In the genomic region with DNA sequence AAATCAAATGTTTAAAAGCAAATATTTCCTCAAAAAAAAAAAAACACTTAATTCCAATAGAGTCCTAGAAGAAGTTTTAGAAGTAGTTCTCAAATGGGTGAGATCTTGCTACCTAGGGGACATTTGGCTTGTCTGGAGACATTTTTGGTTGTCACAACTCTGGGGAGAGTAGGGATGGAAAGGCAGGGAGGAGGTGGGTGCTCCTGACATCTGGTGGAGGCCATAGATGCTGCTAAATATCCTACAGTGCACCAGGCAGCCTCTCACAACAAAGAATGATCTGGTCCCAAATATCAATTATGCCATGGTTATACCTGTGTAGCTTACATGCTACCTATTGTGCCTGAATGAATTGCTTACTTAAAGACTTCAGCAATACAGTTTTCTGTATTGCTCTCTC, we compare ENCODE assay signal across 25 cellular contexts. TPM values are rescaled to one million over a fixed set of nuclear protein-coding genes. Genes with fewer than 3 reads are reported as not detected.
A peak's percentile ranks its signal among the peaks of the same experiment; 100 is the strongest.
DNase-seq lines count a peak whose midpoint lies in the region; ATAC-seq, FAIRE-seq and TF ChIP-seq lines count a peak whose summit lies in the region.
"Had no signal": no experiment of that assay in that cellular context is flagged by ENCODE, and none has a peak within 500 bp of the region (broad histone marks: within the 10 kb centered on the region; RNA-seq: fewer than 3 reads in every experiment).

No MANE protein-coding gene starts in this region.

- H3K27me3 ChIP-seq in HepG2 (ENCODE audit: control insufficient read depth in 1 of 2, insufficient read depth in 2 of 2, low read length in 2 of 2) (no peaks in the 10 kb centered on the region), right lobe of liver (no peaks in the 10 kb centered on the region), brain microvascular endothelial cell (replicated peaks) (no peaks in the 10 kb centered on the region)
- H3K27me3 ChIP-seq: BE2C had no signal

- H3K4me2 ChIP-seq in HepG2 (ENCODE audit: low read depth, low read length), result no peak overlapping the region
- H3K4me2 ChIP-seq: A549, KMS-11 had no signal

- peaks cover 2% of the 10 kb centered on the region for H3K27me3 Mint-ChIP-seq in activated T-helper 1 cell treated with anti-CD3 and anti-CD28 coated beads, Interleukin-12 subunit alpha, Interleukin-12 subunit beta, Interleukin-2, Interleukin-4 antibody, amounts not matched to agents 30 ng/mL and 10 ng/mL and 1 ng/mL, durations not matched to agents 14 hours and 24 hours and 36 hours (ENCODE audit: insufficient read depth)

- H3K27ac Mint-ChIP-seq in activated T-helper 1 cell treated with anti-CD3 and anti-CD28 coated beads, Interleukin-12 subunit alpha, Interleukin-12 subunit beta, Interleukin-2, Interleukin-4 antibody, amounts not matched to agents 30 ng/mL and 10 ng/mL and 1 ng/mL, durations not matched to agents 14 hours and 24 hours and 36 hours, result no peak overlapping the region
- H3K27ac Mint-ChIP-seq: HFFc6 had no signal

- H3K27ac ChIP-seq in HepG2 (ENCODE audit: extremely low read length, insufficient read depth, low read length) (no peak overlapping the region), right lobe of liver (no peak overlapping the region), brain microvascular endothelial cell (no peak overlapping the region), substantia nigra (ENCODE audit: low read depth, low read length, poor library complexity, severe bottlenecking) (no peak overlapping the region)
- H3K27ac ChIP-seq: A549, HL-60, KMS-11 had no signal

- BruUV-seq in HepG2 (replicated peaks; lab: Mats Ljungman, UMichigan), result no TSS peak

- H3K4me1 Mint-ChIP-seq in activated T-helper 1 cell treated with anti-CD3 and anti-CD28 coated beads, Interleukin-12 subunit alpha, Interleukin-12 subunit beta, Interleukin-2, Interleukin-4 antibody, amounts not matched to agents 30 ng/mL and 10 ng/mL and 1 ng/mL, durations not matched to agents 14 hours and 24 hours and 36 hours (ENCODE audit: low read depth), result no peaks in the 10 kb centered on the region

- DNase-seq in HepG2 (ENCODE audit: low spot score), result no peak
- no peak for DNase-seq in right lobe of liver
- DNase-seq in brain microvascular endothelial cell, result no peak
- DNase-seq in fibroblast of mammary gland (ENCODE audit: low read depth), result no peak
- no peak for DNase-seq in substantia nigra (lab: John Stamatoyannopoulos, UW)
- no peak for DNase-seq in NCI-H524 treated with DMSO at 0.1 percent for 48 hours (lab: John Stamatoyannopoulos, UW)
- no peak for DNase-seq in activated T-helper 1 cell treated with anti-CD3 and anti-CD28 coated beads, Interleukin-12 subunit alpha, Interleukin-12 subunit beta, Interleukin-2, Interleukin-4 antibody, amounts not matched to agents 30 ng/mL and 10 ng/mL and 1 ng/mL, durations not matched to agents 14 hours and 24 hours and 36 hours (ENCODE audit: low spot score)
- DNase-seq: BE2C, DMS53, EL, GF-D8, HFFc6, NCI-H1092 treated with DMSO at 0.1 percent for 48 hours, NCI-H1436 treated with DMSO at 0.1 percent for 48 hours, NCI-H1930, NCI-H226, NCI-H510A treated with DMSO at 0.1 percent for 48 hours, SIG-M5 had no signal

- H3K9me3 ChIP-seq in HepG2 (ENCODE audit: low read length) (no peaks in the 10 kb centered on the region), right lobe of liver (no peaks in the 10 kb centered on the region)
- H3K9me3 ChIP-seq: A549, BE2C had no signal

- H3K4me1 ChIP-seq in HepG2 (ENCODE audit: insufficient read depth, low read length) (peaks cover 8% of the 10 kb centered on the region), right lobe of liver (no peaks in the 10 kb centered on the region)
- H3K4me1 ChIP-seq: A549, BE2C had no signal

- no peak for TF ChIP-seq RAD21 in HepG2 (CRISPR knock-in tag; IDR thresholded peaks at IDR 0.05)

- no peak overlapping the region for H3K9ac ChIP-seq in HepG2 (ENCODE audit: insufficient read depth, low read depth, low read length)
- H3K9ac ChIP-seq: KMS-11 had no signal

- H3K79me2 ChIP-seq in HepG2 (ENCODE audit: insufficient read depth, low read length), result no peaks in the 10 kb centered on the region

- H3K4me3 Mint-ChIP-seq in activated T-helper 1 cell treated with anti-CD3 and anti-CD28 coated beads, Interleukin-12 subunit alpha, Interleukin-12 subunit beta, Interleukin-2, Interleukin-4 antibody, amounts not matched to agents 30 ng/mL and 10 ng/mL and 1 ng/mL, durations not matched to agents 14 hours and 24 hours and 36 hours, result no peak overlapping the region
- H3K4me3 Mint-ChIP-seq: HFFc6 had no signal

- TF ChIP-seq EP300 in HepG2 (IDR thresholded peaks at IDR 0.05; ENCODE audit: low read depth in 2 of 2, low read length in 2 of 2), result no peak
- TF ChIP-seq EP300 in HepG2 (CRISPR knock-in tag; IDR thresholded peaks at IDR 0.05; ENCODE audit: borderline replicate concordance), result no peak

- intact Hi-C loops in HepG2 (cut with micrococcal nuclease; ENCODE audit: unreplicated experiment), result loop anchor here (1.0 kb wide), 1 partner anchor 69 kb away; no protein-coding TSS in a partner anchor
- intact Hi-C loops in right lobe of liver (cut with DNase I), result no loop called here
- intact Hi-C loops in activated T-helper 1 cell treated with anti-CD3 and anti-CD28 coated beads, Interleukin-12 subunit alpha, Interleukin-12 subunit beta, Interleukin-2, Interleukin-4 antibody, amounts not matched to agents 30 ng/mL and 10 ng/mL and 1 ng/mL, durations not matched to agents 14 hours and 24 hours and 36 hours (cut with micrococcal nuclease), result no loop called here

- TF ChIP-seq CTCF in HepG2 (CRISPR knock-in tag; IDR thresholded peaks at IDR 0.05) (peak; percentile 27), right lobe of liver (IDR thresholded peaks at IDR 0.05) (peak in 1 of 4 donors; percentile 9), brain microvascular endothelial cell (IDR thresholded peaks at IDR 0.05; ENCODE audit: low read depth, low read length, missing control alignments) (peak; percentile 17), fibroblast of mammary gland (conservative IDR thresholded peaks at IDR 0.05; ENCODE audit: control insufficient read depth, insufficient read depth, low read depth, low read length) (peak; percentile 9)

- no peak for FAIRE-seq in HepG2 (lab: Jason Lieb, UNC)
- FAIRE-seq: A549, D721Med, H54 had no signal

- no peaks in the 10 kb centered on the region for H3K36me3 Mint-ChIP-seq in activated T-helper 1 cell treated with anti-CD3 and anti-CD28 coated beads, Interleukin-12 subunit alpha, Interleukin-12 subunit beta, Interleukin-2, Interleukin-4 antibody, amounts not matched to agents 30 ng/mL and 10 ng/mL and 1 ng/mL, durations not matched to agents 14 hours and 24 hours and 36 hours (ENCODE audit: low read depth)

- in situ Hi-C loops in HepG2 (cut with HindIII; ENCODE audit: extremely low pct_ligation_motif_present, low pct_unique_long_range_greater_than_20kb), result no loop called here
- in situ Hi-C loops in brain microvascular endothelial cell (cut with HindIII; ENCODE audit: low pct_ligation_motif_present, low sequenced_read_pairs), result no loop called here

- no peaks in the 10 kb centered on the region; a peak in 2 of 5 replicates for H3K36me3 ChIP-seq in HepG2 (replicated peaks in 1 of 2; ENCODE audit: control insufficient read depth in 1 of 2, insufficient read depth in 2 of 2, low read length in 2 of 2)
- H3K36me3 ChIP-seq in right lobe of liver, result no peaks in the 10 kb centered on the region
- no peaks in the 10 kb centered on the region for H3K36me3 ChIP-seq in brain microvascular endothelial cell (replicated peaks)
- H3K36me3 ChIP-seq: BE2C had no signal

- H3K4me3 ChIP-seq in HepG2 (replicated peaks in 1 of 3; ENCODE audit: insufficient read depth in 1 of 3, low read depth in 2 of 3, low read length in 3 of 3), result no peak overlapping the region
- H3K4me3 ChIP-seq in right lobe of liver, result no peak overlapping the region
- H3K4me3 ChIP-seq in brain microvascular endothelial cell (ENCODE audit: low read depth, low read length), result no peak overlapping the region
- no peak overlapping the region for H3K4me3 ChIP-seq in fibroblast of mammary gland (ENCODE audit: control insufficient read depth, low read depth, low read length)
- H3K4me3 ChIP-seq: A549 had no signal

- peak; percentile 40; the same call in 2 of the 3 replicates for ATAC-seq in HepG2
- no peak for ATAC-seq in right lobe of liver
- ATAC-seq: A549, SK-N-SH treated with all-trans-retinoic acid at 6 μM for 48 hours had no signal

- CTCF ChIA-PET in HepG2 (lab: Yijun Ruan, JAX; ENCODE audit: low intra/inter-chr PET ratio, low total read pairs), result no interaction called here

- POLR2A ChIA-PET in HepG2 (lab: Yijun Ruan, JAX), result no interaction called here

- no peaks in the 10 kb centered on the region for H4K20me1 ChIP-seq in HepG2 (ENCODE audit: insufficient read depth, low read length)

- H3K9me3 Mint-ChIP-seq in activated T-helper 1 cell treated with anti-CD3 and anti-CD28 coated beads, Interleukin-12 subunit alpha, Interleukin-12 subunit beta, Interleukin-2, Interleukin-4 antibody, amounts not matched to agents 30 ng/mL and 10 ng/mL and 1 ng/mL, durations not matched to agents 14 hours and 24 hours and 36 hours, result no peaks in the 10 kb centered on the region
- H3K9me3 Mint-ChIP-seq: HFFc6 had no signal

- TF ChIP-seq POLR2A in HepG2 (IDR thresholded peaks at IDR 0.05; ENCODE audit: insufficient read depth in 1 of 2, low read depth in 2 of 2, low read length in 2 of 2) (no peak), right lobe of liver (IDR thresholded peaks at IDR 0.05) (no peak)

- no peak overlapping the region for H2AFZ ChIP-seq in HepG2 (ENCODE audit: low read length)

RNA-seq across cellular contexts. Expression of gene CPE, which starts 46.8 kb away (rescaled TPM):
- 94.9 and 268 TPM in 2 replicates for total RNA-seq in HepG2 (2016; rRNA removed; fragmentation: Illumina TruSeq; extraction: Trizol)
- 17.2 and 19.0 TPM in 2 replicates for total RNA-seq in HepG2 (2016; cell fraction: cytosol; rRNA removed; fragmentation: Illumina TruSeq; extraction: Trizol; ENCODE audit: low read depth)
- 102 and 257 TPM in 2 replicates for total RNA-seq in HepG2 (2016; cell fraction: insoluble cytoplasmic fraction; rRNA removed; fragmentation: Illumina TruSeq; extraction: Trizol)
- 37.6 and 40.7 TPM in 2 replicates for total RNA-seq in HepG2 (2016; cell fraction: membrane; rRNA removed; fragmentation: Illumina TruSeq; extraction: Trizol)
- total RNA-seq in HepG2 (2016; cell fraction: nucleus; rRNA removed; fragmentation: Illumina TruSeq; extraction: Trizol), result 175 and 228 TPM in 2 replicates
- polyA plus RNA-seq in HepG2 (2011; rRNA removed), result 852 and 1,053 TPM in 2 replicates
- polyA plus RNA-seq in HepG2 (2011; cell fraction: cytosol; rRNA removed), result 598 and 914 TPM in 2 replicates
- polyA plus RNA-seq in HepG2 (2011; cell fraction: nucleus; rRNA removed), result 191 and 279 TPM in 2 replicates
- 606 and 622 TPM in 2 replicates for polyA plus RNA-seq in HepG2 (2012)
- polyA plus RNA-seq in HepG2 (2016; cell fraction: cytosol; fragmentation: Illumina TruSeq; extraction: Trizol; ENCODE audit: low read depth), result 16.7 and 17.9 TPM in 2 replicates
- 101 and 110 TPM in 2 replicates for polyA plus RNA-seq in HepG2 (2016; cell fraction: insoluble cytoplasmic fraction; fragmentation: Illumina TruSeq; extraction: Trizol; ENCODE audit: low read depth)
- 27.8 and 29.5 TPM in 2 replicates for polyA plus RNA-seq in HepG2 (2016; cell fraction: membrane; fragmentation: Illumina TruSeq; extraction: Trizol; ENCODE audit: low read depth)
- 265 and 300 TPM in 2 replicates for polyA plus RNA-seq in HepG2 (2016; cell fraction: nucleus; fragmentation: Illumina TruSeq; extraction: Trizol; ENCODE audit: insufficient read depth, low read depth)
- 2.0 and 450 TPM in 2 replicates for polyA minus RNA-seq in HepG2 (2011; rRNA and poly(A)+ RNA removed; ENCODE audit: low replicate concordance)
- polyA minus RNA-seq in HepG2 (2011; cell fraction: cytosol; rRNA and poly(A)+ RNA removed), result 399 and 680 TPM in 2 replicates
- 122 and 224 TPM in 2 replicates for polyA minus RNA-seq in HepG2 (2011; cell fraction: nucleus; rRNA and poly(A)+ RNA removed)
- 10 to 100 TPM in 2 of 6 experiments, 1 to 10 TPM in 4; 4.2 to 17.3 (median 9.4) TPM for total RNA-seq in right lobe of liver
- 0.07 TPM in 1 of 2 replicates, not detected in the other for total RNA-seq in activated T-helper 1 cell treated with anti-CD3 and anti-CD28 coated beads, Interleukin-12 subunit alpha, Interleukin-12 subunit beta, Interleukin-2, Interleukin-4 antibody, amounts not matched to agents 30 ng/mL and 10 ng/mL and 1 ng/mL, durations not matched to agents 14 hours and 24 hours and 36 hours
- total RNA-seq: HT-29 had no signal
